In genomic region chr7:4136036-4136435, GRCh38 we compare ENCODE assay signal across 22 cellular contexts.
DNase-seq lines count a peak whose midpoint lies in the region; ATAC-seq, FAIRE-seq and TF ChIP-seq lines count a peak whose summit lies in the region.
"Had no signal": no experiment of that assay in that cellular context is flagged by ENCODE, and none has a peak within 500 bp of the region (broad histone marks: within the 10 kb centered on the region; RNA-seq: fewer than 3 reads in every experiment).

No MANE protein-coding gene starts in this region.

- no peaks in the 10 kb centered on the region for H3K9me3 ChIP-seq in Panc1 (ENCODE audit: control insufficient read depth, insufficient read depth, low read depth, low read length)
- no peaks in the 10 kb centered on the region for H3K9me3 ChIP-seq in iPS-20b (ENCODE audit: insufficient read depth, low read depth, low read length)
- no peaks in the 10 kb centered on the region for H3K9me3 ChIP-seq in ovary
- H3K9me3 ChIP-seq: MG63 had no signal

- intact Hi-C loops in Panc1 (cut with micrococcal nuclease; ENCODE audit: unreplicated experiment): no loop called here
- intact Hi-C loops in ovary (cut with DNase I): no loop called here

- H3K36me3 ChIP-seq in Panc1 (ENCODE audit: control insufficient read depth, insufficient read depth, low read length) (no peaks in the 10 kb centered on the region), iPS-20b (ENCODE audit: insufficient read depth, low read depth, low read length) (no peaks in the 10 kb centered on the region), ovary (no peaks in the 10 kb centered on the region)
- H3K36me3 ChIP-seq: MG63 had no signal

- WGBS in ovary, 3 donors: 16 to 50% (median 26%) methylated on average over 11 of the region's 11 CpGs

- no peak overlapping the region for H3K27ac Mint-ChIP-seq in nephron progenitor cell
- H3K27ac Mint-ChIP-seq: activated CD8-positive, alpha-beta T cell treated with anti-CD3 and anti-CD28 coated beads, Interleukin-2, amount 10 ng/mL, durations not matched to agents 7 days and 5 days; activated naive CD8-positive, alpha-beta T cell treated with anti-CD3 and anti-CD28 coated beads, Interleukin-2, amount 50 U/mL, for 24 hours; memory B cell; T-helper 1 cell treated with Interleukin-12 subunit alpha and Interleukin-12 subunit beta and Interleukin-4 antibody, amounts not matched to agents 30 μg/mL and 1 μg/mL, for 36 hours had no signal

- H3K4me1 ChIP-seq in Panc1 (ENCODE audit: control insufficient read depth, insufficient read depth, low read length) (no peaks in the 10 kb centered on the region), iPS-20b (ENCODE audit: insufficient read depth, low read length) (peaks cover 20% of the 10 kb centered on the region), ovary (ENCODE audit: insufficient read depth) (peaks cover 10% of the 10 kb centered on the region)

- no peaks in the 10 kb centered on the region for H3K27me3 Mint-ChIP-seq in nephron progenitor cell (ENCODE audit: low read depth, poor library complexity)
- H3K27me3 Mint-ChIP-seq: activated naive CD8-positive, alpha-beta T cell treated with anti-CD3 and anti-CD28 coated beads, Interleukin-2, amount 50 U/mL, for 24 hours; memory B cell had no signal

- POLR2A ChIA-PET in Panc1 (lab: Charles Lee): no interaction called here

- peak; percentile 70 for FAIRE-seq in HTR-8/SVneo (lab: Jason Lieb, UNC)
- FAIRE-seq: H54 had no signal

- CTCF ChIA-PET in Panc1 (lab: Charles Lee): interaction anchor here (0.6 kb wide), 1 partner anchor 1249 kb away, joined by 11 read pairs; no protein-coding TSS in a partner anchor

- H3K9me3 Mint-ChIP-seq in nephron progenitor cell: no peaks in the 10 kb centered on the region
- H3K9me3 Mint-ChIP-seq: activated naive CD8-positive, alpha-beta T cell treated with anti-CD3 and anti-CD28 coated beads, Interleukin-2, amount 50 U/mL, for 24 hours; memory B cell; T-helper 1 cell treated with Interleukin-12 subunit alpha and Interleukin-12 subunit beta and Interleukin-4 antibody, amounts not matched to agents 30 μg/mL and 1 μg/mL, for 36 hours had no signal

- DNase-seq in HTR-8/SVneo (ENCODE audit: insufficient read length, low spot score) (no peak), Panc1 (ENCODE audit: low read depth, low spot score) (no peak), ovary (peak in 2 of 5 donors; percentile 41 to 42), AG08396 (ENCODE audit: low spot score) (no peak), nephron progenitor cell (no peak), G401 (ENCODE audit: low spot score) (no peak)
- DNase-seq: activated CD8-positive, alpha-beta T cell treated with anti-CD3 and anti-CD28 coated beads, Interleukin-2, amount 10 ng/mL, durations not matched to agents 7 days and 5 days; activated naive CD8-positive, alpha-beta T cell treated with anti-CD3 and anti-CD28 coated beads, Interleukin-2, amount 50 U/mL, for 24 hours; activated T-cell treated with anti-CD3 and anti-CD28 coated beads for 4 hours; cerebellar nuclear complex; EL; KG1; MG63; NCI-H446 treated with DMSO at 0.1 percent for 48 hours; stimulated activated naive CD8-positive, alpha-beta T cell treated with anti-CD3 and anti-CD28 coated beads, Interleukin-15, Interleukin-2, amounts not matched to agents 100 U/mL and 50 U/mL, for 24 hours had no signal

- H3K27me3 ChIP-seq in Panc1 (ENCODE audit: control insufficient read depth, insufficient read depth, low read length) (no peaks in the 10 kb centered on the region), iPS-20b (ENCODE audit: insufficient read depth, low read length) (no peaks in the 10 kb centered on the region), ovary (no peaks in the 10 kb centered on the region)
- H3K27me3 ChIP-seq: MG63 had no signal

- in situ Hi-C loops in Panc1 (cut with HindIII; ENCODE audit: low pct_unique_long_range_greater_than_20kb, low sequenced_read_pairs): no loop called here
- in situ Hi-C loops in G401 (cut with HindIII; ENCODE audit: low sequenced_read_pairs): no loop called here

- peak overlapping the region; percentile 11; the same call in 1 of the 2 replicates for H3K9ac ChIP-seq in iPS-20b (ENCODE audit: low read depth, low read length)

- no TSS peak for BruUV-seq in Panc1 (replicated peaks; lab: Mats Ljungman, UMichigan)

- H3K36me3 Mint-ChIP-seq in nephron progenitor cell (ENCODE audit: low read depth): no peaks in the 10 kb centered on the region
- H3K36me3 Mint-ChIP-seq: CD14-positive monocyte, memory B cell had no signal

- H3K4me3 ChIP-seq in Panc1 (ENCODE audit: low read depth in 2 of 2, low read length in 2 of 2) (no peak overlapping the region), iPS-20b (ENCODE audit: low read length) (peak overlapping the region; percentile 23; the same call in 1 of the 2 replicates), ovary (no peak overlapping the region)
- H3K4me3 ChIP-seq: MG63, SK-N-MC had no signal

- ATAC-seq in Panc1 (0 out of 2 replicates have a peak, but pooled peaks have one; percentile 17), GM18511 (IDR thresholded peaks at IDR 0.05; ENCODE audit: unreplicated experiment) (no peak)
- ATAC-seq: activated CD8-positive, alpha-beta T cell treated with anti-CD3 and anti-CD28 coated beads, Interleukin-2, amount 10 ng/mL, durations not matched to agents 7 days and 5 days; activated naive CD8-positive, alpha-beta T cell treated with anti-CD3 and anti-CD28 coated beads, Interleukin-2, amount 50 U/mL, for 24 hours; stimulated activated naive CD8-positive, alpha-beta T cell treated with anti-CD3 and anti-CD28 coated beads, Interleukin-15, Interleukin-2, amounts not matched to agents 100 U/mL and 50 U/mL, for 24 hours had no signal

- no peak overlapping the region for H3K4me3 Mint-ChIP-seq in nephron progenitor cell
- H3K4me3 Mint-ChIP-seq: activated CD8-positive, alpha-beta T cell treated with anti-CD3 and anti-CD28 coated beads, Interleukin-2, amount 10 ng/mL, durations not matched to agents 7 days and 5 days; activated naive CD8-positive, alpha-beta T cell treated with anti-CD3 and anti-CD28 coated beads, Interleukin-2, amount 50 U/mL, for 24 hours; CD14-positive monocyte; memory B cell; T-helper 1 cell treated with Interleukin-12 subunit alpha and Interleukin-12 subunit beta and Interleukin-4 antibody, amounts not matched to agents 30 μg/mL and 1 μg/mL, for 36 hours had no signal

- TF ChIP-seq CTCF in Panc1 (IDR thresholded peaks at IDR 0.05) (no peak), ovary (IDR thresholded peaks at IDR 0.05) (no peak), nephron progenitor cell (IDR thresholded peaks at IDR 0.05) (no peak)

- no peak for TF ChIP-seq EP300 in ovary (IDR thresholded peaks at IDR 0.05)

- H3K27ac ChIP-seq in Panc1 (ENCODE audit: low read length) (no peak overlapping the region), iPS-20b (ENCODE audit: low read length) (no peak overlapping the region), ovary (peak overlapping the region; percentile 73 to 80)
- H3K27ac ChIP-seq: SK-N-MC had no signal

- TF ChIP-seq POLR2A in ovary (IDR thresholded peaks at IDR 0.05): no peak

- peaks cover 70% of the 10 kb centered on the region for H3K4me1 Mint-ChIP-seq in nephron progenitor cell
- H3K4me1 Mint-ChIP-seq: activated naive CD8-positive, alpha-beta T cell treated with anti-CD3 and anti-CD28 coated beads, Interleukin-2, amount 50 U/mL, for 24 hours; CD14-positive monocyte; memory B cell had no signal

Comparison
In these comparisons a context has a peak if more than half of its experiments do, and no peak if none do; other contexts are left out.
1. H3K27ac ChIP-seq: peak in ovary (2 of 2); none in Panc1 (single experiment) and iPS-20b (single experiment).